Comparison of ENCODE assay signal across 8 cellular contexts in the genomic region with DNA sequence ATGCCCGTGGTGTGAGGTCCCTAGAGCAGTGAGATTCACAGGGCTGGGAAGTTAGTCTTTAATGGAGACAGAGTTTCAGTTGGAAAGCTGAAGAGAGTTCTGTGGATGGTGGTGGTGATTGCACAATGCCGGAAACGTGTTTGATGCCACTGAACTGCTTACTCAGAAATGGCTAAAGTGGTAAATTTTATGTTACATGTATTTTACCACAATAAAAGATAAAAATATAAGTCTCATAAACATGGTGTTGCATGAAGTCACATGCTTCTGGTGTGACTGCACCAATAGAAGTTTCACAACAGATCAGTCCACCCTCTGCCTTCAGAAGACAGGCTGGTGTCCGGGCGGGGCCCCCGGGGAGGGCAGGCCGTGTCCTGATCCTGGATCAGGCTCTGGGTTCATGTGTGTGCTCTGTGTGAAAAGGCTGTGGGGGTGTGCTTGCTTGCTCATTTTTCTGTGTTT.
DNase-seq lines count a peak whose midpoint lies in the region; ATAC-seq, FAIRE-seq and TF ChIP-seq lines count a peak whose summit lies in the region.
"Not testable (repeated sequence)": the region's sequence is repeated elsewhere in the genome, so short reads cannot be mapped to it uniquely, and the experiment has no call there.

No MANE protein-coding gene starts in this region.

- peak; percentile 85 for DNase-seq in AG10803 (ENCODE audit: low read depth)
- not testable (repeated sequence) for DNase-seq in HTR-8/SVneo (ENCODE audit: insufficient read length, low spot score); SJCRH30; omental fat pad (ENCODE audit: low spot score); thoracic aorta (ENCODE audit: low spot score)
- peak; percentile 65 to 75 for DNase-seq in cardiac fibroblast (ENCODE audit: low read depth in 2 of 2)
- peak; percentile 53 for DNase-seq in fibroblast of the conjunctiva (ENCODE audit: low read depth)
- DNase-seq in kidney, result peak; percentile 85

- intact Hi-C loops in kidney (cut with DNase I), result not testable (repeated sequence)

- not testable (repeated sequence) for TF ChIP-seq CTCF in AG10803 (conservative IDR thresholded peaks at IDR 0.05; ENCODE audit: low read length); cardiac fibroblast (IDR thresholded peaks at IDR 0.05; ENCODE audit: low read depth, low read length); kidney (IDR thresholded peaks at IDR 0.05; ENCODE audit: borderline replicate concordance, extremely low read depth, insufficient read depth); omental fat pad (IDR thresholded peaks at IDR 0.05); thoracic aorta (IDR thresholded peaks at IDR 0.05)

- H3K36me3 ChIP-seq in SJCRH30; kidney (ENCODE audit: control insufficient read depth in 1 of 2, insufficient read depth in 2 of 2, low read length in 2 of 2); thoracic aorta: not testable (repeated sequence)

- H3K4me1 ChIP-seq in SJCRH30; kidney (ENCODE audit: control insufficient read depth in 1 of 2, insufficient read depth in 1 of 2, low read depth in 1 of 2, low read length in 2 of 2): not testable (repeated sequence)
- peaks cover 8 to 18% of the 10 kb centered on the region in 2 donors for H3K4me1 ChIP-seq in thoracic aorta (ENCODE audit: control insufficient read depth in 1 of 2, low read depth in 2 of 2)

- peak; percentile 64 for ATAC-seq in omental fat pad (ENCODE audit: low FRiP score)
- ATAC-seq in thoracic aorta (ENCODE audit: insufficient number of reproducible peaks, low FRiP score, low read depth), result peak; percentile 37

- not testable (repeated sequence) for H3K27ac ChIP-seq in SJCRH30; kidney (ENCODE audit: low read depth in 2 of 2, low read length in 2 of 2)
- H3K27ac ChIP-seq in thoracic aorta, result peak overlapping the region; percentile 38 to 61

- FAIRE-seq in HTR-8/SVneo (lab: Jason Lieb, UNC), result peak; percentile 13
- FAIRE-seq in kidney (lab: Jason Lieb, UNC), result not testable (repeated sequence)

- not testable (repeated sequence) for H3K27me3 ChIP-seq in SJCRH30; thoracic aorta (replicated peaks; ENCODE audit: insufficient read depth)

- not testable (repeated sequence) for H3K9me3 ChIP-seq in SJCRH30 (replicated peaks); kidney (ENCODE audit: control insufficient read depth in 1 of 2, low read length in 2 of 2); thoracic aorta

- not testable (repeated sequence) for H3K9ac ChIP-seq in kidney (ENCODE audit: low read length in 2 of 2)

- not testable (repeated sequence) for H3K4me3 ChIP-seq in AG10803 (ENCODE audit: low read length); cardiac fibroblast (replicated peaks in 1 of 2; ENCODE audit: low read depth in 2 of 2, low read length in 2 of 2); kidney (ENCODE audit: low read length in 2 of 2)
- peak overlapping the region; percentile 45 for H3K4me3 ChIP-seq in SJCRH30
- H3K4me3 ChIP-seq in thoracic aorta, result peak overlapping the region; percentile 48
